14 cellular contexts compared by ENCODE assay signal in the genomic region with DNA sequence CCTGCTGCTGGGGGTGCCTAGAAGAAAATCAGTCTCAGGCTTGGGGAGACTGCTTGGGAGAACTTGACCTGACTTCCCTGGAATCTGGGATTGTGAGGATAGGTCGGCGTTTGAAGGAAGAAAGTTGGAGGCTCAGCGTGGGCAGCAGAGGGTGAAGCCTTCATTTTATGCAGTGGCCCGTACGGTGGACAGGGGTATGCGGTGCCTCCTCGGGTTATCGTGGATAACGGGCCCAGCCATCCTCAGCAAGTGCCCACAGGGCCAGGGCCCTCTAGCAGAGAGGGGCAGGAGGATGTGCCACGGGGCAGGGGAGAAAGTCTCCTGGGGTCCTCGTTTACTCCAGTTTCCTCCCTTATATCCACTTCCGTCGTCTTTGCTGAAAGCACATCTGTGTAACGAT. TPM values are rescaled to one million over a fixed set of nuclear protein-coding genes. Genes with fewer than 3 reads are reported as not detected.
DNase-seq lines count a peak whose midpoint lies in the region; ATAC-seq and TF ChIP-seq lines count a peak whose summit lies in the region.
"Had no signal": no experiment of that assay in that cellular context is flagged by ENCODE, and none has a peak within 500 bp of the region (broad histone marks: within the 10 kb centered on the region; RNA-seq: fewer than 3 reads in every experiment).

No MANE protein-coding gene starts in this region.

- peaks cover 12 to 24% of the 10 kb centered on the region in 2 donors for H3K36me3 Mint-ChIP-seq in stimulated activated naive B cell treated with anti-CD40 and anti-IgM and Interleukin-4, amounts not matched to agents 10 μg/mL and 1 μg/mL and 100 μg/mL, for 72 hours

- no TSS peak for BruUV-seq in A673 (replicated peaks; lab: Mats Ljungman, UMichigan)

- H3K9me3 ChIP-seq in A673 (ENCODE audit: low read depth, low read length, poor library complexity, severe bottlenecking), result no peaks in the 10 kb centered on the region
- H3K9me3 ChIP-seq: BE2C; BLaER1 treated with 17β-estradiol and CSF1 and Interleukin-3, amounts not matched to agents 10 nM and 100 nM; HAP-1 had no signal

- peak; percentile 31 for ATAC-seq in esophagus mucosa
- ATAC-seq in stimulated activated naive B cell treated with anti-CD40 and anti-IgM and Interleukin-4, amounts not matched to agents 10 μg/mL and 1 μg/mL and 100 μg/mL, for 72 hours (replicated peaks), result no peak

- no peaks in the 10 kb centered on the region for H3K27me3 Mint-ChIP-seq in stimulated activated naive B cell treated with anti-CD40 and anti-IgM and Interleukin-4, amounts not matched to agents 10 μg/mL and 1 μg/mL and 100 μg/mL, for 72 hours
- H3K27me3 Mint-ChIP-seq: CD4-positive, alpha-beta T cell; CD8-positive, alpha-beta memory T cell had no signal

- TF ChIP-seq CTCF in A673 (conservative IDR thresholded peaks at IDR 0.05; ENCODE audit: low read depth, low read length) (no peak), RWPE1 (conservative IDR thresholded peaks at IDR 0.05; ENCODE audit: low read depth) (no peak)

- no peak overlapping the region for H3K4me3 Mint-ChIP-seq in stimulated activated naive B cell treated with anti-CD40 and anti-IgM and Interleukin-4, amounts not matched to agents 10 μg/mL and 1 μg/mL and 100 μg/mL, for 72 hours
- H3K4me3 Mint-ChIP-seq: CD14-positive monocyte; CD4-positive, alpha-beta T cell; CD8-positive, alpha-beta memory T cell; HFFc6 had no signal

- intact Hi-C loops in A673 (cut with micrococcal nuclease; ENCODE audit: unreplicated experiment), result no loop called here

- CTCF ChIA-PET in A673 (lab: Charles Lee) (interaction anchor here (0.6 to 0.7 kb wide), 3 partner anchors 21 to 227 kb away, joined by 3 to 4 read pairs (median 3); no protein-coding TSS in a partner anchor), RWPE1 (lab: Yijun Ruan, JAX) (interaction anchor here (0.7 to 0.9 kb wide), 4 partner anchors 10 to 212 kb away, joined by 3 to 6 read pairs (median 4); no protein-coding TSS in a partner anchor)

- H3K9me3 Mint-ChIP-seq in stimulated activated naive B cell treated with anti-CD40 and anti-IgM and Interleukin-4, amounts not matched to agents 10 μg/mL and 1 μg/mL and 100 μg/mL, for 72 hours, result no peaks in the 10 kb centered on the region
- H3K9me3 Mint-ChIP-seq: CD14-positive monocyte; CD4-positive, alpha-beta T cell; CD8-positive, alpha-beta memory T cell; HFFc6 had no signal

- H3K27ac Mint-ChIP-seq in stimulated activated naive B cell treated with anti-CD40 and anti-IgM and Interleukin-4, amounts not matched to agents 10 μg/mL and 1 μg/mL and 100 μg/mL, for 72 hours, result peak overlapping the region; percentile 33
- H3K27ac Mint-ChIP-seq: CD4-positive, alpha-beta T cell; HFFc6 had no signal

- H3K27ac ChIP-seq in A673 (ENCODE audit: low read depth, low read length, poor library complexity, severe bottlenecking), result peak overlapping the region; percentile 52
- H3K27ac ChIP-seq in RWPE1, result peak overlapping the region; percentile 17; the same call in 1 of the 2 replicates
- H3K27ac ChIP-seq: BLaER1 treated with 17β-estradiol and CSF1 and Interleukin-3, amounts not matched to agents 10 nM and 100 nM had no signal

- peaks cover 0 to 6% of the 10 kb centered on the region in 2 donors for H3K4me1 Mint-ChIP-seq in stimulated activated naive B cell treated with anti-CD40 and anti-IgM and Interleukin-4, amounts not matched to agents 10 μg/mL and 1 μg/mL and 100 μg/mL, for 72 hours
- H3K4me1 Mint-ChIP-seq: CD8-positive, alpha-beta memory T cell had no signal

- H3K27me3 ChIP-seq in A673 (replicated peaks; ENCODE audit: insufficient read depth, low read depth, low read length, poor library complexity), result no peaks in the 10 kb centered on the region
- H3K27me3 ChIP-seq: BE2C; BLaER1 treated with 17β-estradiol and CSF1 and Interleukin-3, amounts not matched to agents 10 nM and 100 nM had no signal

- H3K4me1 ChIP-seq in A673 (ENCODE audit: insufficient read depth, low read length, poor library complexity, severe bottlenecking), result peaks cover 27% of the 10 kb centered on the region
- H3K4me1 ChIP-seq: BE2C; BLaER1 treated with 17β-estradiol and CSF1 and Interleukin-3, amounts not matched to agents 10 nM and 100 nM; HAP-1 had no signal

- POLR2A ChIA-PET in A673 (lab: Charles Lee; ENCODE audit: low non-redundant PET), result no interaction called here
- POLR2A ChIA-PET in RWPE1 (lab: Yijun Ruan, JAX; ENCODE audit: low non-redundant PET), result no interaction called here

- no peak overlapping the region for H3K4me3 ChIP-seq in A673 (ENCODE audit: low read depth, low read length, poor library complexity, severe bottlenecking)
- H3K4me3 ChIP-seq: BLaER1 treated with 17β-estradiol and CSF1 and Interleukin-3, amounts not matched to agents 10 nM and 100 nM; HAP-1 had no signal

- DNase-seq in A673 (ENCODE audit: low spot score) (no peak), RWPE1 (ENCODE audit: low spot score) (no peak), NCI-H2107 (lab: John Stamatoyannopoulos, UW) (no peak), A172 (ENCODE audit: low spot score) (no peak)
- DNase-seq in stimulated activated naive B cell treated with anti-CD40 and anti-IgM and Interleukin-4, amounts not matched to agents 10 μg/mL and 1 μg/mL and 100 μg/mL, for 72 hours, result no peak
- DNase-seq: GOT3 had no signal

- peaks cover 27% of the 10 kb centered on the region for H3K36me3 ChIP-seq in A673 (ENCODE audit: insufficient read depth, low read length, poor library complexity, severe bottlenecking)

RNA-seq across cellular contexts. Expression of a gene that starts 34.0 kb away (rescaled TPM):
- total RNA-seq in A673 (2021), result 52.7 and 53.4 TPM in 2 replicates
- total RNA-seq in esophagus mucosa, result 5.4 TPM
- total RNA-seq in A172 (2014; rRNA removed; shearing (Covaris generic)), result 25.9 and 33.9 TPM in 2 replicates
